In the genomic region with DNA sequence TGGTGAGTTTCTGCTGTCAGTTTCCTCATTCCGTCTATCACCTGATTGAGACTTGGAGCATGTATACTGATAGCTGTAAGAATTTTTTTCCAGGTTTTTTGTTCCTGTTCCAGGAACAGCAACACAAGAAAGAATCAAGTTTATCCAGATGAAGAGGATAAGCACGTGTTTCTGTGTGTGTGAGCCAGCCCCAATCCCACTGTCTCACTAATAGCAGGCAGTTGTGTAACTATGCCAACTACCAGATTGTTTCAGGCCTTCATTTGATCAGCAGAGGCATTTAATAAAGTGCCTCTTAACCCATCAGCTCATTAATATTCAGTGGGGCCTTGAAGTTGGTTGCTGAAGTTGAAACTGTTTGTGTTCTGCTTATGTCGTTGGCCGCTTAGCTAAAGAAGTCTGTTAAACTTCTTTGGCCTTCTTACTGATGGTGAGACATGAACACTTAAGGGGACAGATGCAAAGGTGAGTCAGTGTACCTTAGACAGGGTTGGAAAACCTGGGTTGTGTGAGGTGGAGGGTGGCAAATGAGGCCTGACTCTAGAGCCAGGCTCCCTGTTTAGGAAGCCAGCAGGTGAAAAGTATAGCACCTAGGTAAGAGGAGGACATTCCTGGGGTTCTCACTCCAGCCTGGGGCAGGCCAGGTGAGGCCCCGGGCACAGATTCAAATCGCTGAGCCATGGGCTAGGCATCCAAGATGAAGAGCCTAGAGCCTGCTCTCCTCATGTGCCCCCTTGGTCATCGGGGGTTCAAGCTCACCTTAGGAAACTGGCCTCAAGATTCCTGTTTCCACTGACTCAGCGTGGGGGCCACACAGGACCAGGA, we compare ENCODE assay signal across 11 cellular contexts. TPM values are rescaled to one million over a fixed set of nuclear protein-coding genes. Genes with fewer than 3 reads are reported as not detected.
DNase-seq lines count a peak whose midpoint lies in the region; ATAC-seq and TF ChIP-seq lines count a peak whose summit lies in the region.
"Had no signal": no experiment of that assay in that cellular context is flagged by ENCODE, and none has a peak within 500 bp of the region (broad histone marks: within the 10 kb centered on the region; RNA-seq: fewer than 3 reads in every experiment).

No MANE protein-coding gene starts in this region.

- peak; percentile 41 for DNase-seq in AG20443 (ENCODE audit: low spot score)
- DNase-seq in M059J (ENCODE audit: low read depth): peak; percentile 50
- no peak for DNase-seq in breast epithelium (ENCODE audit: low spot score in 2 of 2)
- DNase-seq in naive B cell: no peak
- DNase-seq in activated CD4-positive, CD25-positive, alpha-beta regulatory T cell treated with anti-CD3 and anti-CD28 coated beads, Interleukin-2, amount 50 U/mL, for 72 hours: no peak
- DNase-seq in GM13976 (ENCODE audit: low spot score): no peak
- DNase-seq in DMS153 (lab: John Stamatoyannopoulos, UW): no peak
- DNase-seq: activated naive CD4-positive, alpha-beta T cell treated with anti-CD3 and anti-CD28 coated beads for 36 hours; left cardiac atrium; NCI-H69 had no signal

- H3K27ac Mint-ChIP-seq in naive B cell: peak overlapping the region; percentile 56 to 91 (median 82)

- H3K4me1 Mint-ChIP-seq in naive B cell: peaks cover 46 to 91% (median 57%) of the 10 kb centered on the region in 3 donors

- peaks cover 0 to 11% of the 10 kb centered on the region in 2 donors for H3K4me1 ChIP-seq in breast epithelium

- peaks cover 0 to 1% (median 0%) of the 10 kb centered on the region in 7 donors for H3K9me3 Mint-ChIP-seq in naive B cell

- H3K4me3 ChIP-seq in breast epithelium: peak overlapping the region in 1 of 3 donors; percentile 26

- ATAC-seq in naive B cell (ENCODE audit: low read depth in 2 of 2) (no peak), HG03280 (IDR thresholded peaks at IDR 0.05; ENCODE audit: unreplicated experiment) (no peak)
- ATAC-seq: left cardiac atrium had no signal

- no peaks in the 10 kb centered on the region for H3K27me3 ChIP-seq in breast epithelium

- TF ChIP-seq POLR2A in breast epithelium (IDR thresholded peaks at IDR 0.05): no peak

- in situ Hi-C loops in GM13976 (cut with MboI; ENCODE audit: low sequenced_read_pairs, unreplicated experiment): no loop called here

- TF ChIP-seq CTCF in breast epithelium (IDR thresholded peaks at IDR 0.05) (no peak), GM13976 (IDR thresholded peaks at IDR 0.05; ENCODE audit: borderline replicate concordance, control extremely low read depth, extremely low read depth, insufficient read depth, missing control alignments) (no peak)

- no peaks in the 10 kb centered on the region for H3K36me3 ChIP-seq in breast epithelium

- H3K36me3 Mint-ChIP-seq in naive B cell: peaks cover 0 to 5% of the 10 kb centered on the region in 2 donors

- intact Hi-C loops in breast epithelium (cut with DNase I; ENCODE audit: low total_unique reads): no loop called here

- peak overlapping the region in 4 of 8 donors; percentile 9 to 69 (median 52) for H3K4me3 Mint-ChIP-seq in naive B cell
- H3K4me3 Mint-ChIP-seq: activated naive CD4-positive, alpha-beta T cell treated with anti-CD3 and anti-CD28 coated beads for 36 hours had no signal

- peak overlapping the region; percentile 83 to 85 for H3K27ac ChIP-seq in breast epithelium

- H3K9me3 ChIP-seq in breast epithelium: no peaks in the 10 kb centered on the region

- H3K27me3 Mint-ChIP-seq in naive B cell: no peaks in the 10 kb centered on the region

RNA-seq across cellular contexts. Expression of gene ANKRD13A, which starts 3.7 kb away (rescaled TPM):
- total RNA-seq in M059J (2014; rRNA removed; shearing (Covaris generic)): 156 and 291 TPM in 2 replicates
- total RNA-seq in breast epithelium: 100 to 1,000 TPM in 1 of 3 donors, 10 to 100 TPM in 2; 66.4 to 172 (median 88.2) TPM
- polyA plus RNA-seq in naive B cell (ENCODE audit: low read depth in 6 of 6): 10 to 100 TPM; 65.4 to 95.4 (median 78.7) TPM

RNA-seq across cellular contexts. Expression of gene GIT2, which starts 6.7 kb away (rescaled TPM):
- 25.5 and 33.7 TPM in 2 replicates for total RNA-seq in M059J (2014; rRNA removed; shearing (Covaris generic))
- 10 to 100 TPM; 41.3 to 53.1 (median 42.6) TPM for total RNA-seq in breast epithelium
- polyA plus RNA-seq in naive B cell (ENCODE audit: low read depth in 6 of 6): 100 to 1,000 TPM in 4 of 6 donors, 10 to 100 TPM in 2; 95.1 to 129 (median 101) TPM

RNA-seq across cellular contexts. Expression of gene C12orf76, which starts 45.4 kb away (rescaled TPM):
- 5.4 and 12.5 TPM in 2 replicates for total RNA-seq in M059J (2014; rRNA removed; shearing (Covaris generic))
- 10 to 100 TPM; 16.0 to 19.3 (median 18.1) TPM for total RNA-seq in breast epithelium
- 10 to 100 TPM; 10.6 to 19.8 (median 16.7) TPM for polyA plus RNA-seq in naive B cell (ENCODE audit: low read depth in 6 of 6)

Comparison
In these comparisons a context has a peak if more than half of its experiments do, and no peak if none do; other contexts are left out.
1. DNase-seq: peak in AG20443 (single experiment) and M059J (single experiment); none in breast epithelium (0 of 2), naive B cell (single experiment), activated CD4-positive, CD25-positive, alpha-beta regulatory T cell treated with anti-CD3 and anti-CD28 coated beads, Interleukin-2, amount 50 U/mL, for 72 hours (single experiment), GM13976 (single experiment) and DMS153 (single experiment).